Comparison of ENCODE assay signal across 13 cellular contexts in the genomic region with DNA sequence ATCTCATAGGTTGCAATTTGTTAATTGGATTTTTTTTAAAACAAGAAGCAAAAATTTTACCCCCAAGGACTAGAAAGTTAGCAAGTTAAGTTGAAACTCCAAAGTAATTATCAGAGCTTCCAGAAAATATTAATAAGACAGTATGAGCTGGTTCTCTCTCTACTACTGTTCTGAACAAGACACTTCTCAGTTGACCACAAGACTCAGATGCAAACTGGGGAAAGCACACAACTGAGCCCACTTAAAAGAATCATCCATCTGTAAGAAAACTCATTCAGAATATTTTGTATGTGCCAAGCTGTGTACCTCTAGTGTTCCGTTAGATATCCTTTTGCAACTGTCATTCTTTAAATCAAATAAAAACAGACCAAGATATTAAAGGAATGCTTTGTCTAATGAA. TPM values are rescaled to one million over a fixed set of nuclear protein-coding genes. Genes with fewer than 3 reads are reported as not detected.
DNase-seq lines count a peak whose midpoint lies in the region; FAIRE-seq and TF ChIP-seq lines count a peak whose summit lies in the region.
"Had no signal": no experiment of that assay in that cellular context is flagged by ENCODE, and none has a peak within 500 bp of the region (broad histone marks: within the 10 kb centered on the region; RNA-seq: fewer than 3 reads in every experiment).

No MANE protein-coding gene starts in this region.

- H3K36me3 ChIP-seq in ascending aorta (peaks cover 0 to 6% of the 10 kb centered on the region in 2 donors), iPS-18a (ENCODE audit: control insufficient read depth, low read depth, low read length) (peaks cover 6% of the 10 kb centered on the region), stomach (no peaks in the 10 kb centered on the region), small intestine (ENCODE audit: control insufficient read depth in 2 of 2, insufficient read depth in 2 of 2, low read length in 2 of 2) (no peaks in the 10 kb centered on the region), MM.1S (replicated peaks; ENCODE audit: insufficient read depth, low read length) (no peaks in the 10 kb centered on the region)

- no peak overlapping the region for H3K4me3 Mint-ChIP-seq in HFFc6
- H3K4me3 Mint-ChIP-seq: activated naive CD4-positive, alpha-beta T cell treated with anti-CD3 and anti-CD28 coated beads, Interleukin-2, amount 10 ng/mL, durations not matched to agents 7 days and 5 days had no signal

- H3K27ac Mint-ChIP-seq in HFFc6 = 0 out of 2 replicates have a peak overlapping the region, but pooled peaks have one; percentile 21
- H3K27ac Mint-ChIP-seq: activated naive CD4-positive, alpha-beta T cell treated with anti-CD3 and anti-CD28 coated beads, Interleukin-2, amount 10 ng/mL, durations not matched to agents 7 days and 5 days had no signal

- TF ChIP-seq EP300 in stomach (IDR thresholded peaks at IDR 0.05) = no peak

- H3K36me3 Mint-ChIP-seq in HFFc6 (ENCODE audit: low read depth) = peaks cover 42% of the 10 kb centered on the region
- H3K36me3 Mint-ChIP-seq: activated naive CD4-positive, alpha-beta T cell treated with anti-CD3 and anti-CD28 coated beads, Interleukin-2, amount 10 ng/mL, durations not matched to agents 7 days and 5 days had no signal

- DNase-seq in HFFc6 (no peak), ascending aorta (ENCODE audit: low spot score in 2 of 2) (no peak), stomach (no peak), small intestine (no peak), DMS53 (lab: John Stamatoyannopoulos, UW) (no peak), NCI-H2081 (lab: John Stamatoyannopoulos, UW) (no peak), MM.1S (no peak)
- DNase-seq: activated naive CD4-positive, alpha-beta T cell treated with anti-CD3 and anti-CD28 coated beads, Interleukin-2, amount 10 ng/mL, durations not matched to agents 7 days and 5 days; NCI-H1417 treated with DMSO at 0.1 percent for 48 hours; stimulated activated CD4-positive, alpha-beta T cell treated with anti-CD3 and anti-CD28 coated beads, Interleukin-4, amount 100 ng/mL, for 1 hour had no signal

- no peak for FAIRE-seq in small intestine (lab: Jason Lieb, UNC)

- no peaks in the 10 kb centered on the region for H3K9me3 ChIP-seq in ascending aorta
- no peaks in the 10 kb centered on the region for H3K9me3 ChIP-seq in iPS-18a (ENCODE audit: control insufficient read depth, low read depth, low read length)
- no peaks in the 10 kb centered on the region for H3K9me3 ChIP-seq in stomach
- H3K9me3 ChIP-seq in small intestine (ENCODE audit: control insufficient read depth, low read depth) = no peaks in the 10 kb centered on the region
- H3K9me3 ChIP-seq in MM.1S (replicated peaks; ENCODE audit: insufficient read depth, low read length) = no peaks in the 10 kb centered on the region
- H3K9me3 ChIP-seq: body of pancreas, testis had no signal

- no peaks in the 10 kb centered on the region for H3K9me3 Mint-ChIP-seq in HFFc6
- H3K9me3 Mint-ChIP-seq: activated naive CD4-positive, alpha-beta T cell treated with anti-CD3 and anti-CD28 coated beads, Interleukin-2, amount 10 ng/mL, durations not matched to agents 7 days and 5 days had no signal

- H3F3A ChIP-seq in MM.1S (ENCODE audit: insufficient read depth, low read length) = no peaks in the 10 kb centered on the region

- 66 to 92% (median 82%) methylated on average over 1 of the region's 1 CpG for WGBS in stomach, 5 donors
- WGBS in small intestine, 3 donors = 75 to 92% (median 80%) methylated on average over 1 of the region's 1 CpG

- intact Hi-C loops in ascending aorta (cut with DNase I) = no loop called here
- intact Hi-C loops in stomach (cut with DNase I; ENCODE audit: low total_unique reads) = no loop called here

- H3K9ac ChIP-seq in iPS-18a (ENCODE audit: low read length) (peak overlapping the region; percentile 30), MM.1S (ENCODE audit: low read length) (no peak overlapping the region)

- H3K27me3 Mint-ChIP-seq in HFFc6 (ENCODE audit: insufficient read depth) = no peaks in the 10 kb centered on the region; the same call in 1 of the 2 replicates

- H3K9me2 ChIP-seq in MM.1S (replicated peaks; ENCODE audit: insufficient read depth, low read length) = no peaks in the 10 kb centered on the region

- peak overlapping the region; percentile 80 to 93 for H3K27ac ChIP-seq in ascending aorta
- no peak overlapping the region for H3K27ac ChIP-seq in iPS-18a (ENCODE audit: low read length)
- peak overlapping the region in 4 of 5 donors; percentile 7 to 73 (median 58) for H3K27ac ChIP-seq in stomach
- H3K27ac ChIP-seq in small intestine (ENCODE audit: low read depth in 1 of 2, low read length in 1 of 2) = no peak overlapping the region
- no peak overlapping the region for H3K27ac ChIP-seq in MM.1S (ENCODE audit: low read length)
- H3K27ac ChIP-seq: body of pancreas had no signal

- peaks cover 60% of the 10 kb centered on the region for H3K4me1 Mint-ChIP-seq in HFFc6 (ENCODE audit: low read depth)
- H3K4me1 Mint-ChIP-seq: activated naive CD4-positive, alpha-beta T cell treated with anti-CD3 and anti-CD28 coated beads, Interleukin-2, amount 10 ng/mL, durations not matched to agents 7 days and 5 days had no signal

- H2AFZ ChIP-seq in MM.1S (ENCODE audit: low read length) = no peak overlapping the region

- H3K27me3 ChIP-seq in ascending aorta (no peaks in the 10 kb centered on the region), iPS-18a (ENCODE audit: control insufficient read depth, insufficient read depth, low read length) (no peaks in the 10 kb centered on the region), stomach (peaks cover 0 to 3% (median 0%) of the 10 kb centered on the region in 3 donors), small intestine (ENCODE audit: control insufficient read depth in 2 of 2, insufficient read depth in 2 of 2, low read length in 2 of 2) (no peaks in the 10 kb centered on the region), MM.1S (replicated peaks; ENCODE audit: insufficient read depth, low read length) (0 out of 2 replicates have a peak, but pooled peaks cover under 1% of the 10 kb centered on the region)
- H3K27me3 ChIP-seq: body of pancreas, testis had no signal

- H3K4me1 ChIP-seq in ascending aorta = peaks cover 13 to 57% of the 10 kb centered on the region in 2 donors
- peaks cover 52% of the 10 kb centered on the region for H3K4me1 ChIP-seq in iPS-18a (ENCODE audit: control insufficient read depth, low read depth, low read length)
- peaks cover 0 to 42% (median 13%) of the 10 kb centered on the region in 4 donors for H3K4me1 ChIP-seq in stomach
- H3K4me1 ChIP-seq in small intestine (ENCODE audit: control insufficient read depth in 2 of 2, insufficient read depth in 1 of 2, low read depth in 1 of 2, low read length in 1 of 2) = no peaks in the 10 kb centered on the region
- H3K4me1 ChIP-seq in MM.1S (ENCODE audit: low read length) = no peaks in the 10 kb centered on the region
- H3K4me1 ChIP-seq: body of pancreas had no signal

- no peak overlapping the region for H3K4me3 ChIP-seq in ascending aorta
- peak overlapping the region; percentile 16 for H3K4me3 ChIP-seq in iPS-18a (ENCODE audit: low read length)
- no peak overlapping the region for H3K4me3 ChIP-seq in stomach
- H3K4me3 ChIP-seq in small intestine (ENCODE audit: low read depth in 1 of 2, low read length in 2 of 2) = no peak overlapping the region
- H3K4me3 ChIP-seq in MM.1S (ENCODE audit: low read length) = no peak overlapping the region
- H3K4me3 ChIP-seq: body of pancreas, testis had no signal

- H4K20me1 ChIP-seq in MM.1S (ENCODE audit: insufficient read depth, low read length) = no peaks in the 10 kb centered on the region

- TF ChIP-seq POLR2A in stomach (IDR thresholded peaks at IDR 0.05) = no peak

- no peaks in the 10 kb centered on the region for H3K79me2 ChIP-seq in MM.1S (ENCODE audit: low read length)

- no peak for TF ChIP-seq CTCF in HFFc6 (IDR thresholded peaks at IDR 0.05)
- no peak for TF ChIP-seq CTCF in ascending aorta (IDR thresholded peaks at IDR 0.05)
- TF ChIP-seq CTCF in stomach (IDR thresholded peaks at IDR 0.05) = no peak
- no peak for TF ChIP-seq CTCF in MM.1S (IDR thresholded peaks at IDR 0.05; ENCODE audit: low read length)

- no peak overlapping the region for H3K4me2 ChIP-seq in MM.1S (ENCODE audit: low read depth, low read length)

RNA-seq across cellular contexts. Expression of a gene that starts 60.0 kb away (rescaled TPM):
- total RNA-seq in HFFc6 (2021; fragmentation: NEBNext Ultra II Directional; extraction: Animal tissue kit (Norgen Biotek cat#: 25700)) = 100 to 1,000 TPM; 164 to 272 (median 235) TPM
- total RNA-seq in ascending aorta (1,059 TPM), stomach (100 to 1,000 TPM in 2 of 5 donors, 10 to 100 TPM in 3; 10.4 to 985 (median 98.6) TPM)
- polyA plus RNA-seq in stomach (1 to 10 TPM; 2.1 to 3.1 (median 2.4) TPM), small intestine (1 to 10 TPM in 2 of 3 donors, under 1 TPM in 1; 0.45 to 7.4 (median 1.1) TPM)

Comparison
In these comparisons a context has a peak if more than half of its experiments do, and no peak if none do; other contexts are left out.
1. H3K27ac ChIP-seq: peak in ascending aorta (2 of 2) and stomach (4 of 5); none in iPS-18a (single experiment), small intestine (0 of 2) and MM.1S (single experiment).